Comparison of ENCODE assay signal across 33 cellular contexts in genomic region chr6:43347021-43347420, GRCh38. TPM values are rescaled to one million over a fixed set of nuclear protein-coding genes. Genes with fewer than 3 reads are reported as not detected.
"Had no signal": no experiment of that assay in that cellular context is flagged by ENCODE, and none has a peak within 500 bp of the region (broad histone marks: within the 10 kb centered on the region; RNA-seq: fewer than 3 reads in every experiment).

No MANE protein-coding gene starts in this region.

- H2AFZ ChIP-seq: neural progenitor cell, parathyroid adenoma had no signal

- H3K4me2 ChIP-seq: neural progenitor cell, smooth muscle cell had no signal

- FAIRE-seq: urothelium cell line had no signal

- H3K4me3 ChIP-seq: neural progenitor cell, ovary, psoas muscle, skin epidermis, smooth muscle cell, spleen, stomach, thoracic aorta, thyroid gland, tibial nerve, upper lobe of left lung, vagina had no signal

- H3K36me3 ChIP-seq: ovary had no signal

- H3K9me3 ChIP-seq: ovary, psoas muscle, spleen, stomach, thoracic aorta, thyroid gland, tibial nerve, upper lobe of left lung, vagina had no signal

- H3K4me1 ChIP-seq: neural progenitor cell, parathyroid adenoma, psoas muscle, spleen, stomach, thyroid gland, tibial nerve, upper lobe of left lung, vagina had no signal

- ATAC-seq: naive thymus-derived CD4-positive, alpha-beta T cell; natural killer cell; psoas muscle; right cardiac atrium; sciatic nerve; stimulated activated memory B cell treated with anti-CD40 and anti-IgM and Interleukin-4, amounts not matched to agents 10 μg/mL and 1 μg/mL and 100 μg/mL, for 72 hours had no signal

- H3K27ac ChIP-seq: neural progenitor cell, ovary, parathyroid adenoma, psoas muscle, skin epidermis, spleen, stomach, thoracic aorta, thyroid gland, tibial nerve, upper lobe of left lung, vagina had no signal

- H3K9ac ChIP-seq: parathyroid adenoma had no signal

- DNase-seq: naive thymus-derived CD4-positive, alpha-beta T cell; natural killer cell; occipital lobe; ovary; posterior cingulate gyrus; psoas muscle; right cardiac atrium; spleen; stimulated activated CD4-positive, alpha-beta T cell treated with anti-CD3 and anti-CD28 coated beads, Interleukin-12 subunit alpha, Interleukin-12 subunit beta, amount 100 ng/mL, for 4 hours; stimulated activated CD4-positive, alpha-beta T cell treated with anti-CD3 and anti-CD28 coated beads, Interleukin-1b, Interleukin-23, amount 100 ng/mL, for 48 hours; stimulated activated CD4-positive, alpha-beta T cell treated with anti-CD3 and anti-CD28 coated beads, Interleukin-4, amount 100 ng/mL, for 1 hour; stimulated activated CD4-positive, alpha-beta T cell treated with anti-CD3 and anti-CD28 coated beads, Interleukin-4, amount 100 ng/mL, for 4 hours; stimulated activated CD8-positive, alpha-beta memory T cell treated with anti-CD3 and anti-CD28 coated beads, Interleukin-4, amount 100 ng/mL, for 48 hours; stimulated activated naive CD4-positive, alpha-beta T cell treated with Interleukin-2 at 50 U/mL for 16 hours; stomach; thyroid gland; trophoblast cell; upper lobe of left lung had no signal

- H3K27me3 ChIP-seq: neural progenitor cell, ovary, spleen, stomach, thyroid gland, tibial nerve, upper lobe of left lung, vagina had no signal

RNA-seq across cellular contexts. Expression of gene CRIP3, which starts 38.4 kb away (rescaled TPM):
- total RNA-seq: osteoblast, smooth muscle cell, thoracic aorta, vagina had no signal
- polyA plus RNA-seq: naive thymus-derived CD4-positive, alpha-beta T cell; smooth muscle cell had no signal

RNA-seq across cellular contexts. Expression of gene SLC22A7, which starts 49.0 kb away (rescaled TPM):
- total RNA-seq: naive thymus-derived CD4-positive, alpha-beta T cell; natural killer cell; osteoblast; progenitor cell of endocrine pancreas; psoas muscle; renal cortical epithelial cell; right cardiac atrium; sciatic nerve; smooth muscle cell; spleen; stomach; subcutaneous adipose tissue; thoracic aorta; thyroid gland; tibial nerve; upper lobe of left lung; ureter; vagina had no signal
- polyA plus RNA-seq: naive thymus-derived CD4-positive, alpha-beta T cell; ovary; psoas muscle; right cardiac atrium; smooth muscle cell; spleen; stomach had no signal
